In genomic region chr1:204336642-204337041, GRCh38 we compare ENCODE assay signal across 1 cellular context.
TF ChIP-seq lines count a peak whose summit lies in the region.

No MANE protein-coding gene starts in this region.

TF ChIP-seq in H1, 55 proteins besides CTCF, POLR2A, EP300 and RAD21 (continued from another document):
- peak; percentile 12 for TF ChIP-seq NANOG (IDR thresholded peaks at IDR 0.05; ENCODE audit: insufficient read depth, low read depth, low read length, poor library complexity, severe bottlenecking)
